Comparison of ENCODE assay signal across 11 cellular contexts in genomic region chr11:45806937-45807791, GRCh38. TPM values are rescaled to one million over a fixed set of nuclear protein-coding genes. Genes with fewer than 3 reads are reported as not detected.
DNase-seq lines count a peak whose midpoint lies in the region; ATAC-seq and TF ChIP-seq lines count a peak whose summit lies in the region.
"Had no signal": no experiment of that assay in that cellular context is flagged by ENCODE, and none has a peak within 500 bp of the region (broad histone marks: within the 10 kb centered on the region; RNA-seq: fewer than 3 reads in every experiment).

No MANE protein-coding gene starts in this region.

- H3K4me3 Mint-ChIP-seq in T-helper 17 cell: peak overlapping the region; percentile 19
- peak overlapping the region; percentile 100 for H3K4me3 Mint-ChIP-seq in stimulated activated memory B cell treated with anti-CD40 and anti-IgM and Interleukin-4, amounts not matched to agents 10 μg/mL and 1 μg/mL and 100 μg/mL, for 72 hours

- no peaks in the 10 kb centered on the region for H3K36me3 Mint-ChIP-seq in T-helper 17 cell (ENCODE audit: low read depth)
- H3K36me3 Mint-ChIP-seq in stimulated activated memory B cell treated with anti-CD40 and anti-IgM and Interleukin-4, amounts not matched to agents 10 μg/mL and 1 μg/mL and 100 μg/mL, for 72 hours: peaks cover 28% of the 10 kb centered on the region

- TF ChIP-seq CTCF in fibroblast of mammary gland (conservative IDR thresholded peaks at IDR 0.05; ENCODE audit: control insufficient read depth, insufficient read depth, low read depth, low read length): no peak

- H3K27me3 Mint-ChIP-seq in T-helper 17 cell: no peaks in the 10 kb centered on the region
- no peaks in the 10 kb centered on the region for H3K27me3 Mint-ChIP-seq in stimulated activated memory B cell treated with anti-CD40 and anti-IgM and Interleukin-4, amounts not matched to agents 10 μg/mL and 1 μg/mL and 100 μg/mL, for 72 hours

- no peaks in the 10 kb centered on the region for H3K9me3 ChIP-seq in T-helper 17 cell (ENCODE audit: control insufficient read depth, low read length, poor library complexity, severe bottlenecking)
- H3K9me3 ChIP-seq: body of pancreas had no signal

- H3K9me3 Mint-ChIP-seq in stimulated activated memory B cell treated with anti-CD40 and anti-IgM and Interleukin-4, amounts not matched to agents 10 μg/mL and 1 μg/mL and 100 μg/mL, for 72 hours: no peaks in the 10 kb centered on the region

- DNase-seq in activated CD8-positive, alpha-beta memory T cell treated with anti-CD3 and anti-CD28 coated beads for 24 hours: peak; percentile 21
- DNase-seq in activated CD8-positive, alpha-beta memory T cell treated with anti-CD3 and anti-CD28 coated beads, Interleukin-2, amount 50 U/mL, for 4 hours: no peak
- DNase-seq in T-helper 17 cell (no peak), fibroblast of mammary gland (ENCODE audit: low read depth) (no peak), GM19238 (ENCODE audit: insufficient read length, low spot score) (no peak)
- DNase-seq: left ventricle myocardium superior, Right ventricle myocardium superior had no signal

- ATAC-seq in T-helper 17 cell: no peak
- no peak for ATAC-seq in stimulated activated memory B cell treated with anti-CD40 and anti-IgM and Interleukin-4, amounts not matched to agents 10 μg/mL and 1 μg/mL and 100 μg/mL, for 72 hours
- no peak for ATAC-seq in HG02884 (IDR thresholded peaks at IDR 0.05; ENCODE audit: unreplicated experiment)
- no peak for ATAC-seq in GM18502 (IDR thresholded peaks at IDR 0.05; ENCODE audit: poor library complexity, unreplicated experiment)
- ATAC-seq: body of pancreas, left ventricle myocardium superior had no signal

- peaks cover 25% of the 10 kb centered on the region for H3K4me1 Mint-ChIP-seq in T-helper 17 cell
- H3K4me1 Mint-ChIP-seq in stimulated activated memory B cell treated with anti-CD40 and anti-IgM and Interleukin-4, amounts not matched to agents 10 μg/mL and 1 μg/mL and 100 μg/mL, for 72 hours: peaks cover 47% of the 10 kb centered on the region

- H3K4me3 ChIP-seq in fibroblast of mammary gland (ENCODE audit: control insufficient read depth, low read depth, low read length): peak overlapping the region; percentile 85

- H3K27ac Mint-ChIP-seq in T-helper 17 cell: peak overlapping the region; percentile 77
- peak overlapping the region; percentile 39 for H3K27ac Mint-ChIP-seq in stimulated activated memory B cell treated with anti-CD40 and anti-IgM and Interleukin-4, amounts not matched to agents 10 μg/mL and 1 μg/mL and 100 μg/mL, for 72 hours

RNA-seq across cellular contexts. Expression of gene SLC35C1, which starts 2.2 kb away (rescaled TPM):
- total RNA-seq in T-helper 17 cell: 10 to 100 TPM in 1 of 2 donors, 1 to 10 TPM in 1; 7.9 to 12.6 TPM

RNA-seq across cellular contexts. Expression of gene CRY2, which starts 40.1 kb away (rescaled TPM):
- total RNA-seq in T-helper 17 cell: 100 to 1,000 TPM; 200 to 224 TPM
